Comparison of ENCODE assay signal across 18 cellular contexts in genomic region chr12:25705256-25705655, GRCh38.
"Had no signal": no experiment of that assay in that cellular context is flagged by ENCODE, and none has a peak within 500 bp of the region (broad histone marks: within the 10 kb centered on the region; RNA-seq: fewer than 3 reads in every experiment).

No MANE protein-coding gene starts in this region.

- H3K4me1 ChIP-seq: adrenal gland, left ventricle myocardium inferior, thyroid gland had no signal

- H3K4me3 Mint-ChIP-seq: activated CD4-positive, alpha-beta memory T cell treated with anti-CD3 and anti-CD28 coated beads, Interleukin-2, amount 10 ng/mL, durations not matched to agents 7 days and 5 days; activated naive CD4-positive, alpha-beta T cell treated with anti-CD3 and anti-CD28 coated beads, Interleukin-2, amount 50 U/mL, for 24 hours; activated T-cell treated with anti-CD3 and anti-CD28 coated beads, Interleukin-2, amount 50 U/mL, for 24 hours; natural killer cell treated with Interleukin-12 subunit alpha and Interleukin-12 subunit beta and Interleukin-15 and Interleukin-18, amount 100 ng/mL, for 72 hours; stimulated activated effector memory CD8-positive, alpha-beta T cell treated with anti-CD3 and anti-CD28 coated beads, Interleukin-12 subunit alpha, Interleukin-12 subunit beta, amount 100 ng/mL, for 72 hours; T-helper 2 cell treated with Interferon-gamma antibody and Interleukin-4, amounts not matched to agents 5 μg/mL and 100 μg/mL, for 36 hours had no signal

- H3K9me3 ChIP-seq: thyroid gland had no signal

- H3K4me1 Mint-ChIP-seq: activated CD4-positive, alpha-beta memory T cell treated with anti-CD3 and anti-CD28 coated beads, Interleukin-2, amount 10 ng/mL, durations not matched to agents 7 days and 5 days; stimulated activated effector memory CD8-positive, alpha-beta T cell treated with anti-CD3 and anti-CD28 coated beads, Interleukin-12 subunit alpha, Interleukin-12 subunit beta, amount 100 ng/mL, for 72 hours had no signal

- H3K27ac Mint-ChIP-seq: activated CD4-positive, alpha-beta memory T cell treated with anti-CD3 and anti-CD28 coated beads, Interleukin-2, amount 10 ng/mL, durations not matched to agents 7 days and 5 days; activated naive CD4-positive, alpha-beta T cell treated with anti-CD3 and anti-CD28 coated beads, Interleukin-2, amount 50 U/mL, for 24 hours; activated T-cell treated with anti-CD3 and anti-CD28 coated beads, Interleukin-2, amount 50 U/mL, for 24 hours; natural killer cell treated with Interleukin-12 subunit alpha and Interleukin-12 subunit beta and Interleukin-15 and Interleukin-18, amount 100 ng/mL, for 72 hours; stimulated activated effector memory CD8-positive, alpha-beta T cell treated with anti-CD3 and anti-CD28 coated beads, Interleukin-12 subunit alpha, Interleukin-12 subunit beta, amount 100 ng/mL, for 72 hours; T-helper 2 cell treated with Interferon-gamma antibody and Interleukin-4, amounts not matched to agents 5 μg/mL and 100 μg/mL, for 36 hours had no signal

- H3K36me3 Mint-ChIP-seq: activated naive CD4-positive, alpha-beta T cell treated with anti-CD3 and anti-CD28 coated beads, Interleukin-2, amount 50 U/mL, for 24 hours; natural killer cell treated with Interleukin-12 subunit alpha and Interleukin-12 subunit beta and Interleukin-15 and Interleukin-18, amount 100 ng/mL, for 72 hours; stimulated activated effector memory CD8-positive, alpha-beta T cell treated with anti-CD3 and anti-CD28 coated beads, Interleukin-12 subunit alpha, Interleukin-12 subunit beta, amount 100 ng/mL, for 72 hours had no signal

- FAIRE-seq: endometrium, kidney had no signal

- H3K27me3 Mint-ChIP-seq: activated CD4-positive, alpha-beta memory T cell treated with anti-CD3 and anti-CD28 coated beads, Interleukin-2, amount 10 ng/mL, durations not matched to agents 7 days and 5 days; activated naive CD4-positive, alpha-beta T cell treated with anti-CD3 and anti-CD28 coated beads, Interleukin-2, amount 50 U/mL, for 24 hours; activated T-cell treated with anti-CD3 and anti-CD28 coated beads, Interleukin-2, amount 50 U/mL, for 24 hours; natural killer cell treated with Interleukin-12 subunit alpha and Interleukin-12 subunit beta and Interleukin-15 and Interleukin-18, amount 100 ng/mL, for 72 hours had no signal

- ATAC-seq: esophagus mucosa; natural killer cell treated with Interleukin-12 subunit alpha and Interleukin-12 subunit beta and Interleukin-15 and Interleukin-18, amount 100 ng/mL, for 72 hours; stimulated activated effector memory CD8-positive, alpha-beta T cell treated with anti-CD3 and anti-CD28 coated beads, Interleukin-12 subunit alpha, Interleukin-12 subunit beta, amount 100 ng/mL, for 72 hours had no signal

- H3K27ac ChIP-seq: adrenal gland, cardiac muscle cell, left ventricle myocardium inferior, thyroid gland, WERI-Rb-1 had no signal

- H3K36me3 ChIP-seq: adrenal gland, cardiac muscle cell, thyroid gland, WERI-Rb-1 had no signal

- H3K27me3 ChIP-seq: adrenal gland, cardiac muscle cell, thyroid gland had no signal

- H3K9me3 Mint-ChIP-seq: activated naive CD4-positive, alpha-beta T cell treated with anti-CD3 and anti-CD28 coated beads, Interleukin-2, amount 50 U/mL, for 24 hours had no signal

- H3K4me3 ChIP-seq: adrenal gland, cardiac muscle cell, left ventricle myocardium inferior, thyroid gland had no signal

- DNase-seq: activated CD4-positive, alpha-beta memory T cell treated with anti-CD3 and anti-CD28 coated beads, Interleukin-2, amount 10 ng/mL, durations not matched to agents 7 days and 5 days; activated CD4-positive, alpha-beta T cell treated with anti-CD3 and anti-CD28 coated beads for 4 hours; activated effector memory CD4-positive, alpha-beta T cell treated with Interleukin-2 at 50 U/mL for 16 hours; activated T-cell treated with anti-CD3 and anti-CD28 coated beads, Interleukin-2, amount 50 U/mL, for 24 hours; adrenal gland; hypothalamus; kidney; left ventricle myocardium inferior; retina; thyroid gland; WERI-Rb-1 had no signal
